In the genomic region with DNA sequence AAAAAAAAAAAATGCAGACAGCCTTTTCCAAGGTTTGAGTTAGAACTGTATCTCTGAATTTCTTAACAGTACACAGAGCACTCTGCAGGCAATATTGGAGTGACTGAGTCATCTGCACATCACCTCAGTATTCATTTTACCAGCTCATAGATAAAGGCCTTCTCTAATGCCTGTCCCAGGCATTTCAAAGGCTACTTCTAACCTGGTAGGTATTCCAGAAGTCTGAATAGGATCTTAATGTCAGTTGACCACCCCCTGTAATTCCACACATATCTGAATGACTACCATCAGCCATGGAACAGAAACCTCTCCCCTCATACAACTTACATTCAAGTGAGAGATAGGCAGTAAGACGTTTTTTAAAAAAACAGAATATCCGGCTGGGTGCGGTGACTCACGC, we compare ENCODE assay signal across 18 cellular contexts. TPM values are rescaled to one million over a fixed set of nuclear protein-coding genes. Genes with fewer than 3 reads are reported as not detected.
DNase-seq lines count a peak whose midpoint lies in the region; ATAC-seq, FAIRE-seq and TF ChIP-seq lines count a peak whose summit lies in the region.
"Had no signal": no experiment of that assay in that cellular context is flagged by ENCODE, and none has a peak within 500 bp of the region (broad histone marks: within the 10 kb centered on the region; RNA-seq: fewer than 3 reads in every experiment).

No MANE protein-coding gene starts in this region.

- BruUV-seq in PC-9 (replicated peaks; lab: Mats Ljungman, UMichigan): TSS peak; percentile 19
- BruUV-seq in endothelial cell of umbilical vein (replicated peaks; lab: Mats Ljungman, UMichigan): no TSS peak

- no peaks in the 10 kb centered on the region for H3K9me3 Mint-ChIP-seq in osteocyte (ENCODE audit: unreplicated experiment)
- H3K9me3 Mint-ChIP-seq: nephron progenitor cell, T-cell had no signal

- H3K79me2 ChIP-seq in PC-9 (ENCODE audit: low read depth): no peaks in the 10 kb centered on the region
- no peaks in the 10 kb centered on the region for H3K79me2 ChIP-seq in endothelial cell of umbilical vein (ENCODE audit: control insufficient read depth, insufficient read depth, low read length)

- peak overlapping the region; percentile 22; the same call in 1 of the 2 replicates for H3K4me2 ChIP-seq in BLaER1
- no peak overlapping the region for H3K4me2 ChIP-seq in PC-9
- H3K4me2 ChIP-seq in endothelial cell of umbilical vein (ENCODE audit: insufficient read depth, low read length): no peak overlapping the region

- TF ChIP-seq CTCF in PC-9 (conservative IDR thresholded peaks at IDR 0.05) (no peak), endothelial cell of umbilical vein (IDR thresholded peaks at IDR 0.05; ENCODE audit: extremely low read depth in 1 of 2, insufficient read depth in 1 of 2, low read depth in 1 of 2, low read length in 2 of 2) (no peak), osteocyte (IDR thresholded peaks at IDR 0.05) (no peak), thyroid gland (IDR thresholded peaks at IDR 0.05) (no peak), spleen (IDR thresholded peaks at IDR 0.05 in 8 of 11, conservative IDR thresholded peaks at IDR 0.05 in 3 of 11) (no peak)

- H3K27ac ChIP-seq in BLaER1 (no peak overlapping the region), PC-9 (peak overlapping the region; percentile 73), endothelial cell of umbilical vein (ENCODE audit: insufficient read depth, low read depth, low read length) (peak overlapping the region; percentile 73), thyroid gland (no peak overlapping the region), spleen (no peak overlapping the region)
- H3K27ac ChIP-seq: lower lobe of right lung had no signal

- 88 to 92% methylated on average over 4 of the region's 4 CpGs for WGBS in thyroid gland, 2 donors
- WGBS in spleen, 5 donors: 88 to 97% (median 93%) methylated on average over 4 of the region's 4 CpGs

- H3K9ac ChIP-seq in BLaER1 (no peak overlapping the region), endothelial cell of umbilical vein (replicated peaks; ENCODE audit: extremely low read depth, insufficient read depth, low read length) (no peak overlapping the region)
- H3K9ac ChIP-seq: BLaER1 treated with 17β-estradiol and CSF1 and Interleukin-3, amounts not matched to agents 10 nM and 100 nM had no signal

- H3K4me3 ChIP-seq in BLaER1 (no peak overlapping the region), PC-9 (no peak overlapping the region), endothelial cell of umbilical vein (replicated peaks in 1 of 3; ENCODE audit: insufficient read depth in 1 of 3, low read depth in 1 of 3, low read length in 3 of 3) (no peak overlapping the region), thyroid gland (replicated peaks in 1 of 3) (no peak overlapping the region), spleen (no peak overlapping the region), H7 (ENCODE audit: insufficient read depth, low read depth, low read length) (no peak overlapping the region)
- H3K4me3 ChIP-seq: BLaER1 treated with 17β-estradiol and CSF1 and Interleukin-3, amounts not matched to agents 10 nM and 100 nM; lower lobe of right lung had no signal

- H3K27me3 ChIP-seq in BLaER1: no peaks in the 10 kb centered on the region
- H3K27me3 ChIP-seq in PC-9 (ENCODE audit: insufficient read depth, low read depth): no peaks in the 10 kb centered on the region
- no peaks in the 10 kb centered on the region for H3K27me3 ChIP-seq in endothelial cell of umbilical vein (ENCODE audit: control insufficient read depth in 2 of 2, insufficient read depth in 2 of 2, low read length in 2 of 2)
- H3K27me3 ChIP-seq in thyroid gland: no peaks in the 10 kb centered on the region
- no peaks in the 10 kb centered on the region for H3K27me3 ChIP-seq in spleen (replicated peaks in 1 of 7)
- no peaks in the 10 kb centered on the region for H3K27me3 ChIP-seq in H7 (ENCODE audit: control insufficient read depth, insufficient read depth, low read length)
- H3K27me3 ChIP-seq: BLaER1 treated with 17β-estradiol and CSF1 and Interleukin-3, amounts not matched to agents 10 nM and 100 nM had no signal

- no peaks in the 10 kb centered on the region for H3K9me2 ChIP-seq in PC-9 (ENCODE audit: insufficient read depth)

- H3K27ac Mint-ChIP-seq in osteocyte (ENCODE audit: unreplicated experiment): peak overlapping the region; percentile 84
- H3K27ac Mint-ChIP-seq: activated naive CD8-positive, alpha-beta T cell; T-cell had no signal

- H4K20me1 ChIP-seq in BLaER1 (no peaks in the 10 kb centered on the region), PC-9 (ENCODE audit: insufficient read depth) (no peaks in the 10 kb centered on the region), endothelial cell of umbilical vein (replicated peaks; ENCODE audit: control insufficient read depth, extremely low read depth, insufficient read depth, low read length) (no peaks in the 10 kb centered on the region)
- H4K20me1 ChIP-seq: BLaER1 treated with 17β-estradiol and CSF1 and Interleukin-3, amounts not matched to agents 10 nM and 100 nM had no signal

- no peaks in the 10 kb centered on the region for H3K27me3 Mint-ChIP-seq in osteocyte (ENCODE audit: unreplicated experiment)
- H3K27me3 Mint-ChIP-seq: activated naive CD8-positive, alpha-beta T cell; T-cell had no signal

- no peak for DNase-seq in PC-9
- peak; percentile 21 for DNase-seq in endothelial cell of umbilical vein (ENCODE audit: low read depth, low spot score)
- DNase-seq in osteocyte (ENCODE audit: extremely low spot score, unreplicated experiment): no peak
- DNase-seq in thyroid gland: no peak
- no peak for DNase-seq in spleen
- DNase-seq in H7: no peak
- DNase-seq: activated CD4-positive, CD25-positive, alpha-beta regulatory T cell treated with anti-CD3 and anti-CD28 coated beads, Interleukin-2, amount 50 U/mL, for 72 hours; cerebellar nuclear complex; KBM-7; lower lobe of right lung; NCI-H1436 treated with DMSO at 0.1 percent for 48 hours; NCI-H345; nephron progenitor cell; T-cell had no signal

- H2AFZ ChIP-seq in PC-9: no peak overlapping the region
- no peak overlapping the region for H2AFZ ChIP-seq in endothelial cell of umbilical vein (ENCODE audit: low read depth, low read length)

- no peak overlapping the region for H3K4me3 Mint-ChIP-seq in osteocyte (ENCODE audit: unreplicated experiment)
- H3K4me3 Mint-ChIP-seq: activated naive CD8-positive, alpha-beta T cell; nephron progenitor cell; T-cell had no signal

- CTCF ChIA-PET in PC-9 (lab: Charles Lee): no interaction called here
- CTCF ChIA-PET in endothelial cell of umbilical vein (lab: Charles Lee): interaction anchor here (1.1 kb wide), 1 partner anchor 9 kb away, joined by 8 read pairs; a partner anchor contains a TSS

- peaks cover 69% of the 10 kb centered on the region for H3K36me3 ChIP-seq in BLaER1
- peaks cover 14% of the 10 kb centered on the region; the same call in 1 of the 2 replicates for H3K36me3 ChIP-seq in PC-9 (ENCODE audit: low read depth)
- H3K36me3 ChIP-seq in endothelial cell of umbilical vein (ENCODE audit: control insufficient read depth in 2 of 2, extremely low read depth in 1 of 2, insufficient read depth in 2 of 2, low read length in 2 of 2): no peaks in the 10 kb centered on the region
- H3K36me3 ChIP-seq in thyroid gland: peaks cover 0 to 8% of the 10 kb centered on the region in 2 donors
- H3K36me3 ChIP-seq in spleen: peaks cover 0 to 85% (median 26%) of the 10 kb centered on the region in 6 donors
- H3K36me3 ChIP-seq in H7 (replicated peaks; ENCODE audit: control insufficient read depth, insufficient read depth, low read length): peaks cover 38% of the 10 kb centered on the region

- no peaks in the 10 kb centered on the region for H3K9me1 ChIP-seq in endothelial cell of umbilical vein (replicated peaks; ENCODE audit: control insufficient read depth, extremely low read depth, insufficient read depth, low read length)

- peaks cover 24% of the 10 kb centered on the region for H3K4me1 Mint-ChIP-seq in osteocyte (ENCODE audit: unreplicated experiment)

- H3K9me3 ChIP-seq in BLaER1: no peaks in the 10 kb centered on the region
- H3K9me3 ChIP-seq in PC-9 (ENCODE audit: insufficient read depth, low read depth): no peaks in the 10 kb centered on the region
- no peaks in the 10 kb centered on the region for H3K9me3 ChIP-seq in endothelial cell of umbilical vein (replicated peaks; ENCODE audit: control insufficient read depth, insufficient read depth, low read length)
- no peaks in the 10 kb centered on the region for H3K9me3 ChIP-seq in thyroid gland
- H3K9me3 ChIP-seq in spleen: no peaks in the 10 kb centered on the region
- H3K9me3 ChIP-seq: BLaER1 treated with 17β-estradiol and CSF1 and Interleukin-3, amounts not matched to agents 10 nM and 100 nM; lower lobe of right lung had no signal

- dilution Hi-C loops in endothelial cell of umbilical vein (cut with MboI; ENCODE audit: extremely low pct_ligation_motif_present, low sequenced_read_pairs): no loop called here

- POLR2A ChIA-PET in PC-9 (lab: Charles Lee; ENCODE audit: unreplicated experiment): no interaction called here
- POLR2A ChIA-PET in endothelial cell of umbilical vein (lab: Charles Lee): interaction anchor here (0.6 kb wide), 1 partner anchor 88 kb away, joined by 10 read pairs; no protein-coding TSS in a partner anchor

- H3F3A ChIP-seq in PC-9 (ENCODE audit: insufficient read depth, low read depth): peaks cover 28% of the 10 kb centered on the region

- no peak for TF ChIP-seq POLR2A in endothelial cell of umbilical vein (IDR thresholded peaks at IDR 0.05; ENCODE audit: low read depth, low read length)
- no peak for TF ChIP-seq POLR2A in thyroid gland (IDR thresholded peaks at IDR 0.05)
- no peak for TF ChIP-seq POLR2A in GM18505 (IDR thresholded peaks at IDR 0.05; ENCODE audit: borderline replicate concordance, extremely low read depth, insufficient read depth, insufficient read length)
- no peak for TF ChIP-seq POLR2A in spleen (IDR thresholded peaks at IDR 0.05)

- H3K4me1 ChIP-seq in BLaER1: peaks cover 35% of the 10 kb centered on the region
- H3K4me1 ChIP-seq in PC-9 (replicated peaks; ENCODE audit: insufficient read depth): peaks cover 21% of the 10 kb centered on the region
- H3K4me1 ChIP-seq in endothelial cell of umbilical vein (ENCODE audit: control insufficient read depth, extremely low read depth, insufficient read depth, low read length): peaks cover 18% of the 10 kb centered on the region
- no peaks in the 10 kb centered on the region for H3K4me1 ChIP-seq in thyroid gland
- H3K4me1 ChIP-seq in spleen: peaks cover 0 to 28% (median 22%) of the 10 kb centered on the region in 6 donors

- no peak for ATAC-seq in GM18505 (IDR thresholded peaks at IDR 0.05; ENCODE audit: unreplicated experiment)
- ATAC-seq: T-cell had no signal

- FAIRE-seq in endothelial cell of umbilical vein (lab: Jason Lieb, UNC): no peak

- intact Hi-C loops in PC-9 (cut with micrococcal nuclease; ENCODE audit: unreplicated experiment) (no loop called here), endothelial cell of umbilical vein (cut with micrococcal nuclease) (no loop called here), thyroid gland (cut with DNase I) (no loop called here), spleen (cut with DNase I; ENCODE audit: low total_unique reads) (no loop called here)

- H3K36me3 Mint-ChIP-seq in osteocyte (ENCODE audit: unreplicated experiment): peaks cover 22% of the 10 kb centered on the region

RNA-seq across cellular contexts. Expression of a gene that starts 9.0 kb away (rescaled TPM):
- total RNA-seq in PC-9 (2021) (11.7 and 13.6 TPM in 2 replicates), endothelial cell of umbilical vein (12.8 and 14.0 TPM in 2 replicates), osteocyte (17.5 and 18.7 TPM in 2 replicates), thyroid gland (10 to 100 TPM; 24.6 to 48.9 (median 36.0) TPM), spleen (10 to 100 TPM; 18.8 to 43.6 (median 24.1) TPM)
- polyA plus RNA-seq in endothelial cell of umbilical vein (11.4 and 11.6 TPM in 2 replicates), spleen (10 to 100 TPM; 22.5 to 34.6 (median 27.4) TPM)
- polyA plus RNA-seq in endothelial cell of umbilical vein (2011; cell fraction: cytosol; rRNA removed): 13.0 and 13.7 TPM in 2 replicates
- polyA plus RNA-seq in endothelial cell of umbilical vein (2011; cell fraction: nucleus; rRNA removed): 4.4 and 7.4 TPM in 2 replicates
- polyA plus RNA-seq in endothelial cell of umbilical vein (2012): 11.8 TPM in 2 replicates
- 4.3 and 6.4 TPM in 2 replicates for polyA minus RNA-seq in endothelial cell of umbilical vein
- polyA minus RNA-seq in endothelial cell of umbilical vein (2011; cell fraction: cytosol; rRNA and poly(A)+ RNA removed): 14.2 TPM
- polyA minus RNA-seq in endothelial cell of umbilical vein (2011; cell fraction: nucleus; rRNA and poly(A)+ RNA removed): 4.6 and 5.7 TPM in 2 replicates
- 52.2 and 53.1 TPM in 2 replicates for total RNA-seq in H7 (2014; rRNA removed; shearing (Covaris generic))

Comparison
In these comparisons a context has a peak if more than half of its experiments do, and no peak if none do; other contexts are left out.
1. H3K27ac ChIP-seq: peak in PC-9 (single experiment) and endothelial cell of umbilical vein (single experiment); none in BLaER1 (single experiment), thyroid gland (0 of 3) and spleen (0 of 8).